11 cellular contexts compared by ENCODE assay signal in genomic region chr18:48851563-48851962, GRCh38.
A peak's percentile ranks its signal among the peaks of the same experiment; 100 is the strongest.
DNase-seq lines count a peak whose midpoint lies in the region; ATAC-seq and TF ChIP-seq lines count a peak whose summit lies in the region.
"Had no signal": no experiment of that assay in that cellular context is flagged by ENCODE, and none has a peak within 500 bp of the region (broad histone marks: within the 10 kb centered on the region; RNA-seq: fewer than 3 reads in every experiment).

No MANE protein-coding gene starts in this region.

- H3K27ac ChIP-seq in HEK293 (ENCODE audit: extremely low read depth, low read depth, low read length): no peak overlapping the region
- H3K27ac ChIP-seq in left lung: peak overlapping the region; percentile 64 to 77
- peak overlapping the region; percentile 96 for H3K27ac ChIP-seq in smooth muscle cell (ENCODE audit: low read depth)

- CTCF ChIA-PET in HEK293 (lab: Yijun Ruan, JAX): no interaction called here

- TF ChIP-seq CTCF in HEK293 (tag by site-specific recombination; IDR thresholded peaks at IDR 0.05): no peak
- TF ChIP-seq CTCF in brain (conservative IDR thresholded peaks at IDR 0.05): no peak
- TF ChIP-seq CTCF in left lung (IDR thresholded peaks at IDR 0.05): no peak
- TF ChIP-seq CTCF in smooth muscle cell (IDR thresholded peaks at IDR 0.05; ENCODE audit: borderline replicate concordance, insufficient read depth, poor library complexity, severe bottlenecking): no peak

- H3K79me2 ChIP-seq in smooth muscle cell (ENCODE audit: low read depth): peaks cover 8% of the 10 kb centered on the region

- H3K27me3 ChIP-seq in left lung (no peaks in the 10 kb centered on the region), smooth muscle cell (ENCODE audit: low read depth) (no peaks in the 10 kb centered on the region)

- H3K36me3 Mint-ChIP-seq in brain: peaks cover 51% of the 10 kb centered on the region
- H3K36me3 Mint-ChIP-seq: stimulated activated effector memory CD8-positive, alpha-beta T cell treated with anti-CD3 and anti-CD28 coated beads, Interleukin-12 subunit alpha, Interleukin-12 subunit beta, amount 100 ng/mL, for 72 hours had no signal

- H3K27ac Mint-ChIP-seq in brain: peak overlapping the region; percentile 19 to 96 (median 72)

- H2AFZ ChIP-seq in smooth muscle cell (ENCODE audit: low read depth): no peak overlapping the region

- H3K4me3 Mint-ChIP-seq in brain: peak overlapping the region in 1 of 5 experiments; percentile 25
- H3K4me3 Mint-ChIP-seq: stimulated activated effector memory CD8-positive, alpha-beta T cell treated with anti-CD3 and anti-CD28 coated beads, Interleukin-12 subunit alpha, Interleukin-12 subunit beta, amount 100 ng/mL, for 72 hours had no signal

- H3K9me3 ChIP-seq in HEK293 (ENCODE audit: control insufficient read depth, insufficient read depth, low read depth, low read length): no peaks in the 10 kb centered on the region
- H3K9me3 ChIP-seq in left lung: no peaks in the 10 kb centered on the region
- no peaks in the 10 kb centered on the region for H3K9me3 ChIP-seq in smooth muscle cell (replicated peaks; ENCODE audit: low read depth)

- H3K4me3 ChIP-seq in HEK293 (ENCODE audit: low read depth, low read length) (no peak overlapping the region), left lung (no peak overlapping the region), smooth muscle cell (no peak overlapping the region)

- no peaks in the 10 kb centered on the region; a peak in 1 of 3 replicates for H3K36me3 ChIP-seq in HEK293 (ENCODE audit: control insufficient read depth in 2 of 2, insufficient read depth in 1 of 2, low read length in 2 of 2)
- H3K36me3 ChIP-seq in left lung: no peaks in the 10 kb centered on the region
- H3K36me3 ChIP-seq in smooth muscle cell (ENCODE audit: low read depth): no peaks in the 10 kb centered on the region

- H3K4me2 ChIP-seq in smooth muscle cell: peak overlapping the region; percentile 63

- H3F3A ChIP-seq in smooth muscle cell (ENCODE audit: low read depth): peaks cover 36% of the 10 kb centered on the region

- H3K27me3 Mint-ChIP-seq in brain: peaks cover 10% of the 10 kb centered on the region

- POLR2A ChIA-PET in HEK293 (lab: Yijun Ruan, JAX): interaction anchor here (0.7 to 0.8 kb wide), 2 partner anchors 17 to 207 kb away, joined by 3 read pairs; no protein-coding TSS in a partner anchor

- intact Hi-C loops in left lung (cut with DNase I): no loop called here

- H3K4me1 ChIP-seq in HEK293 (ENCODE audit: control insufficient read depth, insufficient read depth, low read length): peaks cover 4% of the 10 kb centered on the region; the same call in 1 of the 2 replicates
- H3K4me1 ChIP-seq in left lung: peaks cover 3 to 38% of the 10 kb centered on the region in 2 donors
- H3K4me1 ChIP-seq in smooth muscle cell (ENCODE audit: low read depth): peaks cover 39% of the 10 kb centered on the region

- no peaks in the 10 kb centered on the region for H4K20me1 ChIP-seq in smooth muscle cell (ENCODE audit: low read depth)

- H3K4me1 Mint-ChIP-seq in brain: peaks cover 58% of the 10 kb centered on the region

- ATAC-seq in left lung (peak; percentile 64), GM18868 (IDR thresholded peaks at IDR 0.05; ENCODE audit: unreplicated experiment) (no peak), HG02571 (IDR thresholded peaks at IDR 0.05; ENCODE audit: unreplicated experiment) (no peak)

- DNase-seq in left lung (peak in 1 of 2 donors; percentile 78), smooth muscle cell (lab: John Stamatoyannopoulos, UW; ENCODE audit: unreplicated experiment) (no peak), SW 1271 (lab: John Stamatoyannopoulos, UW) (no peak), SHP77 treated with DMSO at 0.1 percent for 48 hours (lab: John Stamatoyannopoulos, UW) (no peak)
- DNase-seq: foreskin fibroblast, T-helper 2 cell had no signal

- peaks cover 0 to 3% (median 0%) of the 10 kb centered on the region in 5 experiments for H3K9me3 Mint-ChIP-seq in brain
- H3K9me3 Mint-ChIP-seq: stimulated activated effector memory CD8-positive, alpha-beta T cell treated with anti-CD3 and anti-CD28 coated beads, Interleukin-12 subunit alpha, Interleukin-12 subunit beta, amount 100 ng/mL, for 72 hours had no signal

- 16% methylated on average over 7 of the region's 7 CpGs for WGBS in smooth muscle cell (ENCODE audit: low lambda C conversion rate)

- H3K9ac ChIP-seq in smooth muscle cell (ENCODE audit: low read depth): peak overlapping the region; percentile 83

TF ChIP-seq in HEK293, 187 proteins besides CTCF, POLR2A, EP300 and RAD21:
- no peak for TF ChIP-seq REPIN1 (tag by site-specific recombination; IDR thresholded peaks at IDR 0.05; ENCODE audit: low read depth)
- no peak for TF ChIP-seq KLF10 (tag by site-specific recombination; IDR thresholded peaks at IDR 0.05)
- no peak for TF ChIP-seq KLF17 (tag by site-specific recombination; IDR thresholded peaks at IDR 0.05)
- TF ChIP-seq ZIC2 (tag by site-specific recombination; IDR thresholded peaks at IDR 0.05): peak; percentile 89
- no peak for TF ChIP-seq ZNF426 (tag by site-specific recombination; IDR thresholded peaks at IDR 0.05)
- TF ChIP-seq ZFHX2 (tag by site-specific recombination; conservative IDR thresholded peaks at IDR 0.05): peak; percentile 90
- TF ChIP-seq ZNF354C (tag by site-specific recombination; IDR thresholded peaks at IDR 0.05; ENCODE audit: borderline replicate concordance, low read depth): no peak
- no peak for TF ChIP-seq TCF7L2 (IDR thresholded peaks at IDR 0.05; ENCODE audit: borderline replicate concordance, low read depth, low read length)
- peak; percentile 90 for TF ChIP-seq EGR2 (tag by site-specific recombination; IDR thresholded peaks at IDR 0.05; ENCODE audit: low read depth)
- no peak for TF ChIP-seq ZNF621 (tag by site-specific recombination; IDR thresholded peaks at IDR 0.05)
- TF ChIP-seq ZNF169 (tag by site-specific recombination; IDR thresholded peaks at IDR 0.05): no peak
